ENCODE assay signal across 27 cellular contexts in the genomic region with DNA sequence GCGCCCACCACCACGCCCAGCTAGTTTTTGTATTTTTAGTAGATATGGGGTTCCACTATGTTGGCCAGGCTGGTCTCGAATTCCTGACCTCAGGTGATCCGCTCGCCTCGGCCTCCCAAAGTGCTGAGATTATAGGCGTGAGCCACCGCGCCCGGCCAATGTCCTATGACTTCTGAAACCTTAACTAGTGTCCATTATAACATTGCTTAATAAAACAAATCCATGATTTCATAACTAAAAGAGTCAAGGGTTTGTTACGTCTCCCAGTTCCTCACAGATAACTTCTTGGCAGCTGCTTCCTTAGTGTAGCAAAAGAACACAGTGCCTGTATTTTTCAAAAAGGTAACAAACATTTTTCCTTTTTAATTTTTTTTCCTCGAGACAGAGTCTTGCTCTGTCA. TPM values are rescaled to one million over a fixed set of nuclear protein-coding genes. Genes with fewer than 3 reads are reported as not detected.
A peak's percentile ranks its signal among the peaks of the same experiment; 100 is the strongest.
DNase-seq lines count a peak whose midpoint lies in the region; ATAC-seq, FAIRE-seq and TF ChIP-seq lines count a peak whose summit lies in the region.
"Had no signal": no experiment of that assay in that cellular context is flagged by ENCODE, and none has a peak within 500 bp of the region (broad histone marks: within the 10 kb centered on the region; RNA-seq: fewer than 3 reads in every experiment).

No MANE protein-coding gene starts in this region.

- ATAC-seq in left lobe of liver = peak; percentile 60
- ATAC-seq: CD8-positive, alpha-beta T cell; effector memory CD8-positive, alpha-beta T cell; left colon; stimulated activated effector memory CD8-positive, alpha-beta T cell treated with anti-CD3 and anti-CD28 coated beads, Interleukin-12 subunit alpha, Interleukin-12 subunit beta, amount 100 ng/mL, for 72 hours; T-cell had no signal

- peak overlapping the region; percentile 87 for H3K27ac ChIP-seq in ascending aorta
- peak overlapping the region in 3 of 5 donors; percentile 27 to 36 (median 31) for H3K27ac ChIP-seq in stomach
- H3K27ac ChIP-seq in WERI-Rb-1 = no peak overlapping the region
- H3K27ac ChIP-seq: cardiac muscle cell, hepatocyte had no signal

- no peak for FAIRE-seq in urothelium cell line (lab: Jason Lieb, UNC)
- FAIRE-seq: astrocyte, RCC 7860 had no signal

- no peak overlapping the region for H3K4me3 ChIP-seq in ascending aorta
- H3K4me3 ChIP-seq in stomach = no peak overlapping the region
- no peak overlapping the region for H3K4me3 ChIP-seq in WERI-Rb-1 (ENCODE audit: low read depth, low read length)
- H3K4me3 ChIP-seq: cardiac muscle cell, hepatocyte had no signal

- TF ChIP-seq POLR2A in stomach (IDR thresholded peaks at IDR 0.05) = no peak

- DNase-seq in CD14-positive monocyte (ENCODE audit: low spot score) = no peak
- DNase-seq in ascending aorta (ENCODE audit: low spot score in 2 of 2) = peak in 1 of 2 donors; percentile 65
- DNase-seq in left lobe of liver (ENCODE audit: low spot score) = no peak
- no peak for DNase-seq in stomach
- no peak for DNase-seq in WERI-Rb-1
- no peak for DNase-seq in urothelium cell line (ENCODE audit: low spot score)
- DNase-seq in kidney glomerular epithelial cell (lab: John Stamatoyannopoulos, UW) = no peak
- DNase-seq in HCEC 1CT = no peak
- DNase-seq: activated gamma-delta T cell; activated naive CD8-positive, alpha-beta T cell treated with anti-CD3 and anti-CD28 coated beads for 36 hours; activated T-cell treated with anti-CD3 and anti-CD28 coated beads, Interleukin-2, amount 50 U/mL, for 24 hours; AML-193; CD8-positive, alpha-beta T cell; cortex of kidney; effector memory CD8-positive, alpha-beta T cell; erythroblast; Karpas-422; left colon; NCI-H1417 treated with DMSO at 0.1 percent for 48 hours; NCI-H2081 treated with DMSO at 0.1 percent for 48 hours; stimulated activated CD4-positive, alpha-beta T cell treated with anti-CD3 and anti-CD28 coated beads, Interleukin-15, amount 100 ng/mL, for 24 hours; T-cell had no signal

- TF ChIP-seq EP300 in stomach (IDR thresholded peaks at IDR 0.05) = no peak

- peaks cover 33% of the 10 kb centered on the region for H3K4me1 Mint-ChIP-seq in CD14-positive monocyte

- H3K36me3 ChIP-seq in ascending aorta (peaks cover 29 to 43% of the 10 kb centered on the region in 2 donors), stomach (peaks cover 34 to 71% (median 65%) of the 10 kb centered on the region in 4 donors), WERI-Rb-1 (peaks cover 42% of the 10 kb centered on the region)

- intact Hi-C loops in CD14-positive monocyte (cut with micrococcal nuclease) = no loop called here
- intact Hi-C loops in ascending aorta (cut with DNase I) = loop anchor here (2.0 kb wide), 2 partner anchors 48 to 52 kb away; no protein-coding TSS in a partner anchor
- intact Hi-C loops in stomach (cut with DNase I; ENCODE audit: low total_unique reads) = no loop called here

- peaks cover 50 to 79% of the 10 kb centered on the region in 2 donors for H3K36me3 Mint-ChIP-seq in CD14-positive monocyte

- peaks cover 10 to 52% of the 10 kb centered on the region in 2 donors for H3K4me1 ChIP-seq in ascending aorta
- H3K4me1 ChIP-seq in stomach = peaks cover 0 to 25% (median 11%) of the 10 kb centered on the region in 4 donors

- H3K27me3 ChIP-seq in ascending aorta (no peaks in the 10 kb centered on the region), stomach (no peaks in the 10 kb centered on the region), WERI-Rb-1 (ENCODE audit: insufficient read depth, low read depth, severe bottlenecking) (no peaks in the 10 kb centered on the region)
- H3K27me3 ChIP-seq: cardiac muscle cell, hepatocyte had no signal

- H3K27me3 Mint-ChIP-seq in CD14-positive monocyte (ENCODE audit: low read depth in 3 of 3) = no peaks in the 10 kb centered on the region
- H3K27me3 Mint-ChIP-seq: activated naive CD8-positive, alpha-beta T cell treated with anti-CD3 and anti-CD28 coated beads for 36 hours; activated T-cell treated with anti-CD3 and anti-CD28 coated beads, Interleukin-2, amount 50 U/mL, for 24 hours; effector memory CD8-positive, alpha-beta T cell; T-cell had no signal

- no peaks in the 10 kb centered on the region for H3K9me3 Mint-ChIP-seq in CD14-positive monocyte
- H3K9me3 Mint-ChIP-seq: activated naive CD8-positive, alpha-beta T cell treated with anti-CD3 and anti-CD28 coated beads for 36 hours; activated T-cell treated with anti-CD3 and anti-CD28 coated beads, Interleukin-2, amount 50 U/mL, for 24 hours; CD8-positive, alpha-beta T cell; effector memory CD8-positive, alpha-beta T cell; stimulated activated effector memory CD8-positive, alpha-beta T cell treated with anti-CD3 and anti-CD28 coated beads, Interleukin-12 subunit alpha, Interleukin-12 subunit beta, amount 100 ng/mL, for 72 hours; T-cell had no signal

- TF ChIP-seq CTCF in CD14-positive monocyte (IDR thresholded peaks at IDR 0.05) (no peak), ascending aorta (IDR thresholded peaks at IDR 0.05) (no peak), stomach (IDR thresholded peaks at IDR 0.05) (no peak), WERI-Rb-1 (IDR thresholded peaks at IDR 0.05; ENCODE audit: low read depth, low read length) (no peak)

- H3K27ac Mint-ChIP-seq in CD14-positive monocyte = peak overlapping the region in 4 of 7 donors; percentile 30 to 79 (median 56)
- H3K27ac Mint-ChIP-seq: activated naive CD8-positive, alpha-beta T cell treated with anti-CD3 and anti-CD28 coated beads for 36 hours; activated T-cell treated with anti-CD3 and anti-CD28 coated beads, Interleukin-2, amount 50 U/mL, for 24 hours; CD8-positive, alpha-beta T cell; stimulated activated effector memory CD8-positive, alpha-beta T cell treated with anti-CD3 and anti-CD28 coated beads, Interleukin-12 subunit alpha, Interleukin-12 subunit beta, amount 100 ng/mL, for 72 hours; T-cell had no signal

- H3K4me3 Mint-ChIP-seq in CD14-positive monocyte = no peak overlapping the region
- H3K4me3 Mint-ChIP-seq: activated naive CD8-positive, alpha-beta T cell treated with anti-CD3 and anti-CD28 coated beads for 36 hours; activated T-cell treated with anti-CD3 and anti-CD28 coated beads, Interleukin-2, amount 50 U/mL, for 24 hours; CD8-positive, alpha-beta T cell; effector memory CD8-positive, alpha-beta T cell; stimulated activated effector memory CD8-positive, alpha-beta T cell treated with anti-CD3 and anti-CD28 coated beads, Interleukin-12 subunit alpha, Interleukin-12 subunit beta, amount 100 ng/mL, for 72 hours; T-cell had no signal

- H3K9me3 ChIP-seq in ascending aorta = no peaks in the 10 kb centered on the region
- H3K9me3 ChIP-seq in stomach = no peaks in the 10 kb centered on the region
- no peaks in the 10 kb centered on the region for H3K9me3 ChIP-seq in WERI-Rb-1 (ENCODE audit: severe bottlenecking)

- WGBS in stomach, 5 donors = 83 to 90% (median 86%) methylated on average over 12 of the region's 12 CpGs

RNA-seq across cellular contexts. Expression of a gene that starts 53.6 kb away (rescaled TPM):
- 10 to 100 TPM; 11.6 to 16.9 TPM for polyA plus RNA-seq in CD14-positive monocyte
- 36.6 TPM for total RNA-seq in ascending aorta
- total RNA-seq in left lobe of liver = 9.0 TPM
- total RNA-seq in stomach = 10 to 100 TPM; 11.1 to 35.4 (median 18.7) TPM
- polyA plus RNA-seq in stomach = 1 to 10 TPM; 4.3 to 9.7 (median 6.9) TPM
